ENCODE assay signal across 21 cellular contexts in genomic region chr22:42834177-42834949, GRCh38. TPM values are rescaled to one million over a fixed set of nuclear protein-coding genes. Genes with fewer than 3 reads are reported as not detected.
DNase-seq lines count a peak whose midpoint lies in the region; ATAC-seq, FAIRE-seq and TF ChIP-seq lines count a peak whose summit lies in the region.
"Had no signal": no experiment of that assay in that cellular context is flagged by ENCODE, and none has a peak within 500 bp of the region (broad histone marks: within the 10 kb centered on the region; RNA-seq: fewer than 3 reads in every experiment).

No MANE protein-coding gene starts in this region.

- intact Hi-C loops in MCF 10A (cut with micrococcal nuclease) (no loop called here), breast epithelium (cut with DNase I; ENCODE audit: low total_unique reads) (no loop called here), adrenal gland (cut with DNase I) (no loop called here)

- no peaks in the 10 kb centered on the region for H3K36me3 ChIP-seq in breast epithelium
- H3K36me3 ChIP-seq in adrenal gland (replicated peaks in 1 of 2), result peaks cover 0 to 86% of the 10 kb centered on the region in 2 donors

- WGBS in adrenal gland, 4 donors, result 36 to 44% (median 43%) methylated on average over 5 of the region's 5 CpGs

- H3K4me3 ChIP-seq in breast epithelium (no peak overlapping the region), adrenal gland (no peak overlapping the region)
- H3K4me3 ChIP-seq: BLaER1 treated with 17β-estradiol and CSF1 and Interleukin-3, amounts not matched to agents 10 nM and 100 nM had no signal

- FAIRE-seq in GM19239 (lab: Jason Lieb, UNC), result peak; percentile 86
- FAIRE-seq: H1, HepG2, HTR-8/SVneo had no signal

- DNase-seq in MCF 10A (ENCODE audit: unreplicated experiment) (no peak), breast epithelium (ENCODE audit: low spot score in 2 of 2) (no peak), GM19239 (ENCODE audit: insufficient read length, low spot score) (no peak), adrenal gland (peak in 2 of 7 donors; percentile 3 to 11), NCI-H510A (lab: John Stamatoyannopoulos, UW) (no peak)
- DNase-seq in activated CD4-positive, alpha-beta T cell treated with anti-CD3 and anti-CD28 coated beads, Interleukin-2, amount 50 U/mL, for 4 hours, result no peak
- DNase-seq: ACHN; Calu3; CD4-positive, alpha-beta T cell; DMS 273 treated with DMSO at 0.1 percent for 48 hours; EL; GDM1; HCEC 1CT; HFFc6 had no signal

- H3K9me3 Mint-ChIP-seq in MCF 10A (ENCODE audit: unreplicated experiment), result no peaks in the 10 kb centered on the region
- H3K9me3 Mint-ChIP-seq in stimulated activated memory B cell treated with anti-CD40 and anti-IgM and Interleukin-4, amounts not matched to agents 10 μg/mL and 1 μg/mL and 100 μg/mL, for 72 hours, result no peaks in the 10 kb centered on the region
- H3K9me3 Mint-ChIP-seq: CD4-positive, alpha-beta T cell; HFFc6 had no signal

- H3K27ac Mint-ChIP-seq in MCF 10A (ENCODE audit: low read depth, unreplicated experiment), result peak overlapping the region; percentile 27
- peak overlapping the region; percentile 58 for H3K27ac Mint-ChIP-seq in stimulated activated memory B cell treated with anti-CD40 and anti-IgM and Interleukin-4, amounts not matched to agents 10 μg/mL and 1 μg/mL and 100 μg/mL, for 72 hours
- H3K27ac Mint-ChIP-seq: CD4-positive, alpha-beta T cell; HFFc6 had no signal

- POLR2A ChIA-PET in MCF 10A (lab: Yijun Ruan, JAX), result interaction anchor here (0.6 to 1.0 kb wide), 2 partner anchors 10 to 16 kb away, joined by 3 read pairs; no protein-coding TSS in a partner anchor

- H3K9me3 ChIP-seq in breast epithelium, result no peaks in the 10 kb centered on the region
- no peaks in the 10 kb centered on the region for H3K9me3 ChIP-seq in adrenal gland (replicated peaks in 1 of 3)
- H3K9me3 ChIP-seq: BLaER1 treated with 17β-estradiol and CSF1 and Interleukin-3, amounts not matched to agents 10 nM and 100 nM had no signal

- H3K27me3 ChIP-seq in breast epithelium (no peaks in the 10 kb centered on the region), adrenal gland (no peaks in the 10 kb centered on the region)
- H3K27me3 ChIP-seq: BLaER1 treated with 17β-estradiol and CSF1 and Interleukin-3, amounts not matched to agents 10 nM and 100 nM had no signal

- no peak for TF ChIP-seq CTCF in MCF 10A (IDR thresholded peaks at IDR 0.05; ENCODE audit: unreplicated experiment)
- TF ChIP-seq CTCF in breast epithelium (IDR thresholded peaks at IDR 0.05), result no peak
- TF ChIP-seq CTCF in adrenal gland (IDR thresholded peaks at IDR 0.05), result no peak

- H3K27ac ChIP-seq in breast epithelium (no peak overlapping the region), adrenal gland (peak overlapping the region in 3 of 5 donors; percentile 25 to 56 (median 26))
- H3K27ac ChIP-seq: BLaER1 treated with 17β-estradiol and CSF1 and Interleukin-3, amounts not matched to agents 10 nM and 100 nM; KMS-11 had no signal

- H3K4me1 ChIP-seq in breast epithelium (no peaks in the 10 kb centered on the region), adrenal gland (replicated peaks in 1 of 2) (peaks cover 0 to 15% of the 10 kb centered on the region in 2 donors)

- no peak for ATAC-seq in stimulated activated memory B cell treated with anti-CD40 and anti-IgM and Interleukin-4, amounts not matched to agents 10 μg/mL and 1 μg/mL and 100 μg/mL, for 72 hours
- no peak for ATAC-seq in GM18520 (IDR thresholded peaks at IDR 0.05; ENCODE audit: unreplicated experiment)
- ATAC-seq: HepG2 had no signal

- H3K27me3 Mint-ChIP-seq in MCF 10A (ENCODE audit: insufficient read depth, unreplicated experiment), result no peaks in the 10 kb centered on the region
- no peaks in the 10 kb centered on the region for H3K27me3 Mint-ChIP-seq in stimulated activated memory B cell treated with anti-CD40 and anti-IgM and Interleukin-4, amounts not matched to agents 10 μg/mL and 1 μg/mL and 100 μg/mL, for 72 hours
- H3K27me3 Mint-ChIP-seq: CD4-positive, alpha-beta T cell had no signal

- H3K4me1 Mint-ChIP-seq in MCF 10A (ENCODE audit: insufficient read depth, unreplicated experiment), result no peaks in the 10 kb centered on the region
- peaks cover 5% of the 10 kb centered on the region for H3K4me1 Mint-ChIP-seq in stimulated activated memory B cell treated with anti-CD40 and anti-IgM and Interleukin-4, amounts not matched to agents 10 μg/mL and 1 μg/mL and 100 μg/mL, for 72 hours

- BruUV-seq in MCF 10A (replicated peaks; lab: Mats Ljungman, UMichigan), result no TSS peak

- H3K36me3 Mint-ChIP-seq in MCF 10A (ENCODE audit: insufficient read depth, unreplicated experiment), result peaks cover 83% of the 10 kb centered on the region
- peaks cover 48% of the 10 kb centered on the region for H3K36me3 Mint-ChIP-seq in stimulated activated memory B cell treated with anti-CD40 and anti-IgM and Interleukin-4, amounts not matched to agents 10 μg/mL and 1 μg/mL and 100 μg/mL, for 72 hours

- CTCF ChIA-PET in MCF 10A (lab: Yijun Ruan, JAX), result interaction anchor here (0.9 to 1.7 kb wide), 3 partner anchors 10 to 13 kb away, joined by 3 to 5 read pairs (median 4); no protein-coding TSS in a partner anchor

- H3K4me3 Mint-ChIP-seq in MCF 10A (ENCODE audit: unreplicated experiment), result no peak overlapping the region
- H3K4me3 Mint-ChIP-seq in stimulated activated memory B cell treated with anti-CD40 and anti-IgM and Interleukin-4, amounts not matched to agents 10 μg/mL and 1 μg/mL and 100 μg/mL, for 72 hours, result no peak overlapping the region
- H3K4me3 Mint-ChIP-seq: CD4-positive, alpha-beta T cell; HFFc6 had no signal

- TF ChIP-seq POLR2A in breast epithelium (IDR thresholded peaks at IDR 0.05) (no peak), adrenal gland (IDR thresholded peaks at IDR 0.05) (no peak)

RNA-seq across cellular contexts. Expression of gene ARFGAP3, which starts 22.7 kb away (rescaled TPM):
- total RNA-seq in MCF 10A (2022) (67.1 and 82.9 TPM in 2 replicates), breast epithelium (10 to 100 TPM; 51.2 to 90.7 (median 70.8) TPM), adrenal gland (100 to 1,000 TPM in 7 of 8 donors, 10 to 100 TPM in 1; 98.9 to 183 (median 118) TPM)
- polyA plus RNA-seq in adrenal gland, result 100 to 1,000 TPM in 1 of 3 donors, 10 to 100 TPM in 2; 48.7 to 268 (median 71.7) TPM

Comparison
In these comparisons a context has a peak if more than half of its experiments do, and no peak if none do; other contexts are left out.
1. H3K27ac ChIP-seq: peak in adrenal gland (3 of 5); none in breast epithelium (0 of 2).